Comparison of ENCODE assay signal across 1 cellular context in the genomic region with DNA sequence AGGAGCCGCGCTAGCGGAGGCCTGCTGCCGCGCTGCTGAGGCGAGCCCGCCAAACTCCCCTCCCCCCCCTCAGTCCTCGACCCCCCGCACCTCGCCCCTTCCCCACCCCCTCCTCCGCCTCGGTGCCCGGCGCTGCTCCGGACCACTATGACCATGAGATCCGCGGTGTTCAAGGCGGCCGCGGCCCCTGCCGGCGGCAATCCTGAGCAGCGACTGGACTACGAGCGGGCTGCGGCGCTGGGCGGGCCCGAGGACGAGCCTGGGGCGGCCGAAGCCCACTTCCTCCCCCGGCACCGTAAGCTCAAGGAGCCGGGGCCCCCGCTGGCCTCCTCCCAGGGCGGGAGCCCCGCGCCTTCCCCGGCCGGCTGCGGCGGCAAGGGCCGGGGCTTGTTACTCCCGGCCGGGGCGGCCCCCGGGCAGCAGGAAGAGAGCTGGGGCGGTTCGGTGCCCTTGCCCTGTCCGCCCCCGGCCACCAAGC.
TF ChIP-seq lines count a peak whose summit lies in the region.

No MANE protein-coding gene starts in this region.

TF ChIP-seq in K562, 482 proteins besides CTCF, POLR2A, EP300 and RAD21:
- no peak for TF ChIP-seq THRAP3 (IDR thresholded peaks at IDR 0.05; ENCODE audit: borderline replicate concordance)
- TF ChIP-seq POLR2G (IDR thresholded peaks at IDR 0.05; ENCODE audit: low read depth, low read length), result peak; percentile 59; the same call in 1 of the 2 replicates
- no peak for TF ChIP-seq GABPB1 (CRISPR knock-in tag; IDR thresholded peaks at IDR 0.05)
- peak; percentile 24; the same call in 1 of the 2 replicates for TF ChIP-seq ZFX (CRISPR knock-in tag; IDR thresholded peaks at IDR 0.05)
- TF ChIP-seq RFX5 (IDR thresholded peaks at IDR 0.05; ENCODE audit: low read depth, low read length), result no peak
- TF ChIP-seq, protein P1, sequence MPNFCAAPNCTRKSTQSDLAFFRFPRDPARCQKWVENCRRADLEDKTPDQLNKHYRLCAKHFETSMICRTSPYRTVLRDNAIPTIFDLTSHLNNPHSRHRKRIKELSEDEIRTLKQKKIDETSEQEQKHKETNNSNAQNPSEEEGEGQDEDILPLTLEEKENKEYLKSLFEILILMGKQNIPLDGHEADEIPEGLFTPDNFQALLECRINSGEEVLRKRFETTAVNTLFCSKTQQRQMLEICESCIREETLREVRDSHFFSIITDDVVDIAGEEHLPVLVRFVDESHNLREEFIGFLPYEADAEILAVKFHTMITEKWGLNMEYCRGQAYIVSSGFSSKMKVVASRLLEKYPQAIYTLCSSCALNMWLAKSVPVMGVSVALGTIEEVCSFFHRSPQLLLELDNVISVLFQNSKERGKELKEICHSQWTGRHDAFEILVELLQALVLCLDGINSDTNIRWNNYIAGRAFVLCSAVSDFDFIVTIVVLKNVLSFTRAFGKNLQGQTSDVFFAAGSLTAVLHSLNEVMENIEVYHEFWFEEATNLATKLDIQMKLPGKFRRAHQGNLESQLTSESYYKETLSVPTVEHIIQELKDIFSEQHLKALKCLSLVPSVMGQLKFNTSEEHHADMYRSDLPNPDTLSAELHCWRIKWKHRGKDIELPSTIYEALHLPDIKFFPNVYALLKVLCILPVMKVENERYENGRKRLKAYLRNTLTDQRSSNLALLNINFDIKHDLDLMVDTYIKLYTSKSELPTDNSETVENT (CRISPR knock-in tag; IDR thresholded peaks at IDR 0.05), result no peak
- no peak for TF ChIP-seq ZNF347 (CRISPR knock-in tag; IDR thresholded peaks at IDR 0.05; ENCODE audit: low read depth)
- TF ChIP-seq POLR3A (IDR thresholded peaks at IDR 0.05; ENCODE audit: borderline replicate concordance, extremely low read depth, insufficient read depth, insufficient read length), result no peak
- no peak for TF ChIP-seq IRF2 (CRISPR knock-in tag; IDR thresholded peaks at IDR 0.05)
- peak; percentile 38 for TF ChIP-seq SAP30 (IDR thresholded peaks at IDR 0.05; ENCODE audit: borderline replicate concordance, insufficient read depth, low read depth, low read length, poor library complexity, severe bottlenecking)
- TF ChIP-seq RBBP5 (IDR thresholded peaks at IDR 0.05; ENCODE audit: borderline replicate concordance, insufficient read depth, low read length, poor library complexity, severe bottlenecking), result peak; percentile 18
- TF ChIP-seq, protein P2, sequence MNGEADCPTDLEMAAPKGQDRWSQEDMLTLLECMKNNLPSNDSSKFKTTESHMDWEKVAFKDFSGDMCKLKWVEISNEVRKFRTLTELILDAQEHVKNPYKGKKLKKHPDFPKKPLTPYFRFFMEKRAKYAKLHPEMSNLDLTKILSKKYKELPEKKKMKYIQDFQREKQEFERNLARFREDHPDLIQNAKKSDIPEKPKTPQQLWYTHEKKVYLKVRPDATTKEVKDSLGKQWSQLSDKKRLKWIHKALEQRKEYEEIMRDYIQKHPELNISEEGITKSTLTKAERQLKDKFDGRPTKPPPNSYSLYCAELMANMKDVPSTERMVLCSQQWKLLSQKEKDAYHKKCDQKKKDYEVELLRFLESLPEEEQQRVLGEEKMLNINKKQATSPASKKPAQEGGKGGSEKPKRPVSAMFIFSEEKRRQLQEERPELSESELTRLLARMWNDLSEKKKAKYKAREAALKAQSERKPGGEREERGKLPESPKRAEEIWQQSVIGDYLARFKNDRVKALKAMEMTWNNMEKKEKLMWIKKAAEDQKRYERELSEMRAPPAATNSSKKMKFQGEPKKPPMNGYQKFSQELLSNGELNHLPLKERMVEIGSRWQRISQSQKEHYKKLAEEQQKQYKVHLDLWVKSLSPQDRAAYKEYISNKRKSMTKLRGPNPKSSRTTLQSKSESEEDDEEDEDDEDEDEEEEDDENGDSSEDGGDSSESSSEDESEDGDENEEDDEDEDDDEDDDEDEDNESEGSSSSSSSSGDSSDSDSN (IDR thresholded peaks at IDR 0.05; ENCODE audit: borderline replicate concordance in 1 of 2, low read depth in 2 of 2, low read length in 2 of 2), result peak; percentile 54 to 71; a peak in 2 of 4 replicates
- no peak for TF ChIP-seq ZNF586 (CRISPR knock-in tag; conservative IDR thresholded peaks at IDR 0.05)
- TF ChIP-seq ZNF740 (CRISPR knock-in tag; IDR thresholded peaks at IDR 0.05), result no peak
- peak in 1 of 2 experiments; percentile 77; a peak in 2 of 4 replicates for TF ChIP-seq ZNF740 (tag; IDR thresholded peaks at IDR 0.05)
- TF ChIP-seq, protein P3, sequence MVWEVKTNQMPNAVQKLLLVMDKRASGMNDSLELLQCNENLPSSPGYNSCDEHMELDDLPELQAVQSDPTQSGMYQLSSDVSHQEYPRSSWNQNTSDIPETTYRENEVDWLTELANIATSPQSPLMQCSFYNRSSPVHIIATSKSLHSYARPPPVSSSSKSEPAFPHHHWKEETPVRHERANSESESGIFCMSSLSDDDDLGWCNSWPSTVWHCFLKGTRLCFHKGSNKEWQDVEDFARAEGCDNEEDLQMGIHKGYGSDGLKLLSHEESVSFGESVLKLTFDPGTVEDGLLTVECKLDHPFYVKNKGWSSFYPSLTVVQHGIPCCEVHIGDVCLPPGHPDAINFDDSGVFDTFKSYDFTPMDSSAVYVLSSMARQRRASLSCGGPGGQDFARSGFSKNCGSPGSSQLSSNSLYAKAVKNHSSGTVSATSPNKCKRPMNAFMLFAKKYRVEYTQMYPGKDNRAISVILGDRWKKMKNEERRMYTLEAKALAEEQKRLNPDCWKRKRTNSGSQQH (CRISPR knock-in tag; IDR thresholded peaks at IDR 0.05), result no peak
- TF ChIP-seq HCFC1 (IDR thresholded peaks at IDR 0.05; ENCODE audit: low read depth, low read length), result peak; percentile 9; the same call in 1 of the 2 replicates
- TF ChIP-seq ZNF121 (CRISPR knock-in tag; conservative IDR thresholded peaks at IDR 0.05), result no peak
- TF ChIP-seq, protein P4, sequence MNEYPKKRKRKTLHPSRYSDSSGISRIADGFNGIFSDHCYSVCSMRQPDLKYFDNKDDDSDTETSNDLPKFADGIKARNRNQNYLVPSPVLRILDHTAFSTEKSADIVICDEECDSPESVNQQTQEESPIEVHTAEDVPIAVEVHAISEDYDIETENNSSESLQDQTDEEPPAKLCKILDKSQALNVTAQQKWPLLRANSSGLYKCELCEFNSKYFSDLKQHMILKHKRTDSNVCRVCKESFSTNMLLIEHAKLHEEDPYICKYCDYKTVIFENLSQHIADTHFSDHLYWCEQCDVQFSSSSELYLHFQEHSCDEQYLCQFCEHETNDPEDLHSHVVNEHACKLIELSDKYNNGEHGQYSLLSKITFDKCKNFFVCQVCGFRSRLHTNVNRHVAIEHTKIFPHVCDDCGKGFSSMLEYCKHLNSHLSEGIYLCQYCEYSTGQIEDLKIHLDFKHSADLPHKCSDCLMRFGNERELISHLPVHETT (CRISPR knock-in tag; conservative IDR thresholded peaks at IDR 0.05 in 1 of 2, IDR thresholded peaks at IDR 0.05 in 1 of 2), result 0 out of 4 replicates have a peak, but pooled peaks of 1 of the 2 experiments have one; percentile 70
- TF ChIP-seq KLF10 (CRISPR knock-in tag; IDR thresholded peaks at IDR 0.05), result no peak
- TF ChIP-seq ZEB2 (IDR thresholded peaks at IDR 0.05), result no peak
- TF ChIP-seq HMGN3 (IDR thresholded peaks at IDR 0.05; ENCODE audit: borderline replicate concordance, extremely low read depth, insufficient read length, low read depth, low read length), result peak; percentile 18
- TF ChIP-seq NR4A1 (CRISPR knock-in tag; IDR thresholded peaks at IDR 0.05), result no peak
- no peak for TF ChIP-seq NR4A1 (tag; IDR thresholded peaks at IDR 0.05)
- peak; percentile 49 for TF ChIP-seq PCBP1 (IDR thresholded peaks at IDR 0.05; ENCODE audit: low read depth, low read length, poor library complexity, severe bottlenecking)
- no peak for TF ChIP-seq ZBTB8A (IDR thresholded peaks at IDR 0.05; ENCODE audit: partially characterized antibody)
- TF ChIP-seq SPI1 (IDR thresholded peaks at IDR 0.05; ENCODE audit: borderline replicate concordance, low read depth, low read length), result peak; percentile 45; the same call in 1 of the 2 replicates
- no peak for TF ChIP-seq CREB1 (IDR thresholded peaks at IDR 0.05)
- no peak for TF ChIP-seq CREB1 (CRISPR knock-in tag; IDR thresholded peaks at IDR 0.05)
- no peak for TF ChIP-seq ZKSCAN1 (IDR thresholded peaks at IDR 0.05; ENCODE audit: low read depth, low read length)
- TF ChIP-seq TCF3 (CRISPR knock-in tag; IDR thresholded peaks at IDR 0.05), result no peak
- TF ChIP-seq POLR2B (IDR thresholded peaks at IDR 0.05; ENCODE audit: low read depth, partially characterized antibody), result no peak
- no peak for TF ChIP-seq NCOA6 (IDR thresholded peaks at IDR 0.05)
- TF ChIP-seq RBFOX2 (IDR thresholded peaks at IDR 0.05; ENCODE audit: low read depth, low read length), result peak; percentile 54
- TF ChIP-seq NFE2L1 (tag; IDR thresholded peaks at IDR 0.05; ENCODE audit: borderline replicate concordance, low read depth), result no peak
- TF ChIP-seq BRCA1 (IDR thresholded peaks at IDR 0.05), result no peak
- no peak for TF ChIP-seq BRCA1 (CRISPR knock-in tag; IDR thresholded peaks at IDR 0.05)
- TF ChIP-seq TAF1 (IDR thresholded peaks at IDR 0.05; ENCODE audit: control insufficient read depth, extremely low read depth, insufficient read depth, low read length, severe bottlenecking), result peak; percentile 68
- no peak for TF ChIP-seq BRD4 (IDR thresholded peaks at IDR 0.05)
- TF ChIP-seq HDAC3 (IDR thresholded peaks at IDR 0.05; ENCODE audit: borderline replicate concordance, partially characterized antibody), result no peak
TF ChIP-seq in K562: peak in this region for 13.
